In the genomic region with DNA sequence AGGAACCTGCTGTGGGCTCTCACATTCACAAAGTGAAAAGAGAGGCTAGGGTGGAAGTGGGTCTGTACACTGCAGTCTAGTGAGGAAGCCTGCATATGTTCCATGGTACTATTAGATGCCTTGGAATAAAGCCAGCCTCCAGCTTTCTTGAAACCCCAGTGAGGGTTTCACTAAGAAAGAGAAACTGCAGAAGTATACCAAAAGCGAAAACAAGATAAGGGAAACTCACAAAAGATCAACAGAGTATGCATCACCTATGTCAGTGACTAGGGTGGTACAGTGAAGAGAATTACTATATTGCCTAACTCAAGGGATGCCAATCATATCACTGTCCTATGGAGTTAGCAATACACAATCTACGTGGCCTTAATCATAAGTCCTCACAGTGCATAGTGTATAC, we compare ENCODE assay signal across 13 cellular contexts.
A peak's percentile ranks its signal among the peaks of the same experiment; 100 is the strongest.
DNase-seq lines count a peak whose midpoint lies in the region; ATAC-seq lines count a peak whose summit lies in the region.
"Had no signal": no experiment of that assay in that cellular context is flagged by ENCODE, and none has a peak within 500 bp of the region (broad histone marks: within the 10 kb centered on the region; RNA-seq: fewer than 3 reads in every experiment).

No MANE protein-coding gene starts in this region.

- ATAC-seq in GM19023 (IDR thresholded peaks at IDR 0.05; ENCODE audit: unreplicated experiment) (peak; percentile 82), GM21528 (IDR thresholded peaks at IDR 0.05; ENCODE audit: low FRiP score, unreplicated experiment) (peak; percentile 74), HG03196 (IDR thresholded peaks at IDR 0.05; ENCODE audit: unreplicated experiment) (peak; percentile 80), right cardiac atrium (no peak), left colon (no peak)

- no peaks in the 10 kb centered on the region for H3K27me3 Mint-ChIP-seq in dendritic cell treated with granulocyte-macrophage colony-stimulating factor and Interleukin-4, amounts not matched to agents 40 ng/mL and 50 ng/mL, for 4 days

- WGBS in right cardiac atrium: 91% methylated on average over 2 of the region's 2 CpGs

- DNase-seq in right cardiac atrium: no peak
- DNase-seq in occipital lobe (lab: John Stamatoyannopoulos, UW): no peak
- DNase-seq in C1 segment of cervical spinal cord (lab: John Stamatoyannopoulos, UW): no peak
- DNase-seq in left colon: no peak
- DNase-seq: esophagus squamous epithelium, NCI-H524, small intestine, T-helper 9 cell had no signal

- no peak overlapping the region for H3K27ac ChIP-seq in right cardiac atrium (ENCODE audit: low read length)
- H3K27ac ChIP-seq: esophagus squamous epithelium had no signal

- H3K4me3 Mint-ChIP-seq in dendritic cell treated with granulocyte-macrophage colony-stimulating factor and Interleukin-4, amounts not matched to agents 40 ng/mL and 50 ng/mL, for 4 days: no peak overlapping the region
- H3K4me3 Mint-ChIP-seq: memory B cell had no signal

- H3K27ac Mint-ChIP-seq in dendritic cell treated with granulocyte-macrophage colony-stimulating factor and Interleukin-4, amounts not matched to agents 40 ng/mL and 50 ng/mL, for 4 days: peak overlapping the region; percentile 57
- H3K27ac Mint-ChIP-seq: memory B cell had no signal

- no peaks in the 10 kb centered on the region for H3K4me1 ChIP-seq in right cardiac atrium (ENCODE audit: control insufficient read depth, insufficient read depth, low read length)

- H3K4me3 ChIP-seq in right cardiac atrium (ENCODE audit: low read length): no peak overlapping the region
- H3K4me3 ChIP-seq: esophagus squamous epithelium had no signal

- no peaks in the 10 kb centered on the region for H3K36me3 Mint-ChIP-seq in dendritic cell treated with granulocyte-macrophage colony-stimulating factor and Interleukin-4, amounts not matched to agents 40 ng/mL and 50 ng/mL, for 4 days (ENCODE audit: low read depth)
- H3K36me3 Mint-ChIP-seq: memory B cell had no signal

- H3K4me1 Mint-ChIP-seq in dendritic cell treated with granulocyte-macrophage colony-stimulating factor and Interleukin-4, amounts not matched to agents 40 ng/mL and 50 ng/mL, for 4 days (ENCODE audit: low read depth): peaks cover 17% of the 10 kb centered on the region
- H3K4me1 Mint-ChIP-seq: memory B cell had no signal

- H3K9me3 Mint-ChIP-seq in dendritic cell treated with granulocyte-macrophage colony-stimulating factor and Interleukin-4, amounts not matched to agents 40 ng/mL and 50 ng/mL, for 4 days: peaks cover 8% of the 10 kb centered on the region

- intact Hi-C loops in dendritic cell treated with granulocyte-macrophage colony-stimulating factor and Interleukin-4, amounts not matched to agents 40 ng/mL and 50 ng/mL, for 4 days (cut with micrococcal nuclease): no loop called here
- intact Hi-C loops in right cardiac atrium (cut with DNase I): no loop called here
- intact Hi-C loops in left colon (cut with DNase I, micrococcal nuclease): no loop called here

- H3K27me3 ChIP-seq in right cardiac atrium (ENCODE audit: control insufficient read depth, insufficient read depth): no peaks in the 10 kb centered on the region
- H3K27me3 ChIP-seq: esophagus squamous epithelium had no signal

- H3K9me3 ChIP-seq in right cardiac atrium (ENCODE audit: control insufficient read depth, low read length): no peaks in the 10 kb centered on the region
- H3K9me3 ChIP-seq: esophagus squamous epithelium had no signal

Comparison
In these comparisons a context has a peak if more than half of its experiments do, and no peak if none do; other contexts are left out.
1. ATAC-seq: peak in GM19023 (single experiment), GM21528 (single experiment) and HG03196 (single experiment); none in right cardiac atrium (0 of 2) and left colon (single experiment).